Comparison of ENCODE assay signal across 1 cellular context in genomic region chr1:58679463-58679862, GRCh38.
TF ChIP-seq lines count a peak whose summit lies in the region.

No MANE protein-coding gene starts in this region.

TF ChIP-seq in WTC11, 78 proteins besides CTCF, POLR2A, EP300 and RAD21 (continued from another document):
- TF ChIP-seq AR (CRISPR knock-in tag; IDR thresholded peaks at IDR 0.05) (no peak), ZNF121 (CRISPR knock-in tag; IDR thresholded peaks at IDR 0.05) (peak; percentile 76; the same call in 1 of the 2 replicates)
